Comparison of ENCODE assay signal across 1 cellular context in genomic region chr3:51398595-51399310, GRCh38.
TF ChIP-seq lines count a peak whose summit lies in the region.

No MANE protein-coding gene starts in this region.

TF ChIP-seq in endothelial cell of umbilical vein, 7 proteins besides CTCF, POLR2A, EP300 and RAD21 (continued from another document):
- peak; percentile 14 for TF ChIP-seq POLR2AphosphoS5 (IDR thresholded peaks at IDR 0.05; ENCODE audit: insufficient read depth, low read depth, low read length)
